11 cellular contexts compared by ENCODE assay signal in the genomic region with DNA sequence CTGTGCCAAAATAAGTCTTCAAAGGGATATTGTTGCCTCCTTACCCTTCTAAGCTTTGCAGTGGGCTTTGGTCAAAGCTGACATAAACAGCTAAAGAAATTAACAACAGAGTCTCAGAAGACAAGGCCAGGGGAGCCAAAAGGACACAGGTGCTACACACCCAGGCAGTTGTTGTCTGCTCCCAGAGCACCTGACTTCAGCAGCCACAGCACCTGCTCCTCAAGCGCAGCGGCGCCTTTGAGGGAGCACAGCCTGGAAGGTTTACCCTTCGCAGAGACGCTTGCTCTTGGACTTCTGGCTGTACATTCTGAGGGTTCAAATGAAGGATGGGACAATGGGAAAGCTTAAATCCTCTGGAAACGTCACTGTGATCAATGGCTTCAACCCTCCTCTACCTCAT. TPM values are rescaled to one million over a fixed set of nuclear protein-coding genes. Genes with fewer than 3 reads are reported as not detected.
A peak's percentile ranks its signal among the peaks of the same experiment; 100 is the strongest.
DNase-seq lines count a peak whose midpoint lies in the region; ATAC-seq and TF ChIP-seq lines count a peak whose summit lies in the region.
"Had no signal": no experiment of that assay in that cellular context is flagged by ENCODE, and none has a peak within 500 bp of the region (broad histone marks: within the 10 kb centered on the region; RNA-seq: fewer than 3 reads in every experiment).

No MANE protein-coding gene starts in this region.

- POLR2A ChIA-PET in A673 (lab: Charles Lee; ENCODE audit: low non-redundant PET): interaction anchor here (0.5 to 0.6 kb wide), 2 partner anchors 9 to 19 kb away, joined by 3 to 6 read pairs; no protein-coding TSS in a partner anchor

- intact Hi-C loops in A673 (cut with micrococcal nuclease; ENCODE audit: unreplicated experiment): no loop called here

- no peak overlapping the region for H3K4me3 ChIP-seq in A673 (ENCODE audit: low read depth, low read length, poor library complexity, severe bottlenecking)
- no peak overlapping the region for H3K4me3 ChIP-seq in RWPE2 (ENCODE audit: severe bottlenecking)
- no peak overlapping the region for H3K4me3 ChIP-seq in liver (ENCODE audit: low read depth in 1 of 3, low read length in 3 of 3)

- WGBS in liver: 80% methylated on average over 6 of the region's 6 CpGs

- H3K36me3 ChIP-seq in A673 (ENCODE audit: insufficient read depth, low read length, poor library complexity, severe bottlenecking): no peaks in the 10 kb centered on the region
- peaks cover 12% of the 10 kb centered on the region for H3K36me3 ChIP-seq in RWPE2 (ENCODE audit: low read depth)
- peaks cover 0 to 1% (median 0%) of the 10 kb centered on the region in 4 donors for H3K36me3 ChIP-seq in liver (ENCODE audit: control insufficient read depth in 4 of 4, insufficient read depth in 3 of 4, low read depth in 1 of 4, low read length in 3 of 4)
- H3K36me3 ChIP-seq: BE2C had no signal

- TF ChIP-seq RAD21 in liver (IDR thresholded peaks at IDR 0.05): no peak

- in situ Hi-C loops in KBM-7 (cut with MboI; ENCODE audit: low pct_unique_long_range_greater_than_20kb, low sequenced_read_pairs): no loop called here

- H3K4me1 ChIP-seq in A673 (ENCODE audit: insufficient read depth, low read length, poor library complexity, severe bottlenecking) (peaks cover 71% of the 10 kb centered on the region), RWPE2 (ENCODE audit: insufficient read depth, poor library complexity, severe bottlenecking) (peaks cover 93% of the 10 kb centered on the region), liver (ENCODE audit: control insufficient read depth in 4 of 4, insufficient read depth in 4 of 4, low read length in 3 of 4) (peaks cover 14 to 52% (median 36%) of the 10 kb centered on the region in 4 donors)

- no peak for ATAC-seq in RWPE2 (ENCODE audit: low read depth)
- ATAC-seq in GM19324 (IDR thresholded peaks at IDR 0.05; ENCODE audit: low FRiP score, unreplicated experiment): no peak
- ATAC-seq: right cardiac atrium had no signal

- H3K27ac ChIP-seq in A673 (ENCODE audit: low read depth, low read length, poor library complexity, severe bottlenecking): peak overlapping the region; percentile 51
- H3K27ac ChIP-seq in RWPE2 (ENCODE audit: poor library complexity, severe bottlenecking): peak overlapping the region; percentile 0
- peak overlapping the region; percentile 26 to 68 for H3K27ac ChIP-seq in liver (ENCODE audit: low read depth in 1 of 2, low read length in 2 of 2)

- H3K9me3 ChIP-seq in A673 (ENCODE audit: low read depth, low read length, poor library complexity, severe bottlenecking): no peaks in the 10 kb centered on the region
- H3K9me3 ChIP-seq in RWPE2 (ENCODE audit: severe bottlenecking): no peaks in the 10 kb centered on the region
- no peaks in the 10 kb centered on the region for H3K9me3 ChIP-seq in liver (ENCODE audit: control insufficient read depth in 4 of 4, low read length in 3 of 4)
- H3K9me3 ChIP-seq: BE2C had no signal

- CTCF ChIA-PET in A673 (lab: Charles Lee): interaction anchor here (0.6 kb wide), 1 partner anchor 86 kb away, joined by 3 read pairs; no protein-coding TSS in a partner anchor

- H3K9ac ChIP-seq in liver (ENCODE audit: low read depth in 1 of 2, low read length in 2 of 2): no peak overlapping the region

- H3K27me3 ChIP-seq in A673 (replicated peaks; ENCODE audit: insufficient read depth, low read depth, low read length, poor library complexity) (no peaks in the 10 kb centered on the region), RWPE2 (ENCODE audit: insufficient read depth, poor library complexity, severe bottlenecking) (no peaks in the 10 kb centered on the region), liver (ENCODE audit: control insufficient read depth in 4 of 4, insufficient read depth in 4 of 4, low read length in 3 of 4) (no peaks in the 10 kb centered on the region)
- H3K27me3 ChIP-seq: BE2C had no signal

- TF ChIP-seq CTCF in A673 (conservative IDR thresholded peaks at IDR 0.05; ENCODE audit: low read depth, low read length) (no peak), RWPE2 (IDR thresholded peaks at IDR 0.05; ENCODE audit: poor library complexity, severe bottlenecking) (no peak), liver (IDR thresholded peaks at IDR 0.05; ENCODE audit: low read depth, low read length, missing input control) (no peak)

- no TSS peak for BruUV-seq in A673 (replicated peaks; lab: Mats Ljungman, UMichigan)

- DNase-seq in A673 (ENCODE audit: low spot score) (no peak), NCI-H1105 (lab: John Stamatoyannopoulos, UW) (peak; percentile 85), RWPE2 (ENCODE audit: low spot score) (no peak), DMS114 treated with DMSO at 0.1 percent for 48 hours (lab: John Stamatoyannopoulos, UW; ENCODE audit: unreplicated experiment) (no peak), A172 (ENCODE audit: low spot score) (no peak), KBM-7 (no peak)
- DNase-seq: activated CD4-positive, alpha-beta T cell treated with anti-CD3 and anti-CD28 coated beads for 1 hour; BE2C; right cardiac atrium had no signal

TF ChIP-seq in liver, 16 proteins besides CTCF, POLR2A, EP300 and RAD21:
- TF ChIP-seq HNF4G (IDR thresholded peaks at IDR 0.05) (no peak), MAX (IDR thresholded peaks at IDR 0.05) (no peak), ATF3 (IDR thresholded peaks at IDR 0.05) (no peak), GABPA (IDR thresholded peaks at IDR 0.05 in 1 of 2, conservative IDR thresholded peaks at IDR 0.05 in 1 of 2) (no peak), HNF4A (conservative IDR thresholded peaks at IDR 0.05) (no peak)
- TF ChIP-seq, protein P1, sequence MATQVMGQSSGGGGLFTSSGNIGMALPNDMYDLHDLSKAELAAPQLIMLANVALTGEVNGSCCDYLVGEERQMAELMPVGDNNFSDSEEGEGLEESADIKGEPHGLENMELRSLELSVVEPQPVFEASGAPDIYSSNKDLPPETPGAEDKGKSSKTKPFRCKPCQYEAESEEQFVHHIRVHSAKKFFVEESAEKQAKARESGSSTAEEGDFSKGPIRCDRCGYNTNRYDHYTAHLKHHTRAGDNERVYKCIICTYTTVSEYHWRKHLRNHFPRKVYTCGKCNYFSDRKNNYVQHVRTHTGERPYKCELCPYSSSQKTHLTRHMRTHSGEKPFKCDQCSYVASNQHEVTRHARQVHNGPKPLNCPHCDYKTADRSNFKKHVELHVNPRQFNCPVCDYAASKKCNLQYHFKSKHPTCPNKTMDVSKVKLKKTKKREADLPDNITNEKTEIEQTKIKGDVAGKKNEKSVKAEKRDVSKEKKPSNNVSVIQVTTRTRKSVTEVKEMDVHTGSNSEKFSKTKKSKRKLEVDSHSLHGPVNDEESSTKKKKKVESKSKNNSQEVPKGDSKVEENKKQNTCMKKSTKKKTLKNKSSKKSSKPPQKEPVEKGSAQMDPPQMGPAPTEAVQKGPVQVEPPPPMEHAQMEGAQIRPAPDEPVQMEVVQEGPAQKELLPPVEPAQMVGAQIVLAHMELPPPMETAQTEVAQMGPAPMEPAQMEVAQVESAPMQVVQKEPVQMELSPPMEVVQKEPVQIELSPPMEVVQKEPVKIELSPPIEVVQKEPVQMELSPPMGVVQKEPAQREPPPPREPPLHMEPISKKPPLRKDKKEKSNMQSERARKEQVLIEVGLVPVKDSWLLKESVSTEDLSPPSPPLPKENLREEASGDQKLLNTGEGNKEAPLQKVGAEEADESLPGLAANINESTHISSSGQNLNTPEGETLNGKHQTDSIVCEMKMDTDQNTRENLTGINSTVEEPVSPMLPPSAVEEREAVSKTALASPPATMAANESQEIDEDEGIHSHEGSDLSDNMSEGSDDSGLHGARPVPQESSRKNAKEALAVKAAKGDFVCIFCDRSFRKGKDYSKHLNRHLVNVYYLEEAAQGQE (IDR thresholded peaks at IDR 0.05): no peak

RNA-seq across cellular contexts. Expression of gene B4GALT5, which starts 16.6 kb away (rescaled TPM):
- total RNA-seq in A673 (2021) (60.7 and 78.0 TPM in 2 replicates), liver (10 to 100 TPM; 14.1 to 28.2 TPM)
- polyA plus RNA-seq in liver: 10 to 100 TPM in 1 of 2 donors, 1 to 10 TPM in 1; 2.0 to 14.8 TPM
- total RNA-seq in A172 (2014; rRNA removed; shearing (Covaris generic)): 40.0 and 44.1 TPM in 2 replicates

Comparison
In these comparisons a context has a peak if more than half of its experiments do, and no peak if none do; other contexts are left out.
1. H3K27ac ChIP-seq: peak in every context shown above with its lines; median percentile 51 in A673; 47 in liver; 0 in RWPE2.